Comparison of ENCODE assay signal across 8 cellular contexts in genomic region chr4:74632634-74633033, GRCh38.
DNase-seq lines count a peak whose midpoint lies in the region; ATAC-seq and TF ChIP-seq lines count a peak whose summit lies in the region.

No MANE protein-coding gene starts in this region.

- in situ Hi-C loops in Caki2 (cut with HindIII; ENCODE audit: low pct_unique_long_range_greater_than_20kb, low sequenced_read_pairs): no loop called here

- H3K27ac Mint-ChIP-seq in mesothelial cell of epicardium: no peak overlapping the region

- H3K36me3 Mint-ChIP-seq in mesothelial cell of epicardium: no peaks in the 10 kb centered on the region

- no peak for ATAC-seq in HG03108 (IDR thresholded peaks at IDR 0.05; ENCODE audit: unreplicated experiment)
- ATAC-seq in HG03095 (IDR thresholded peaks at IDR 0.05; ENCODE audit: unreplicated experiment): no peak

- peak; percentile 89 for DNase-seq in Caki2 (ENCODE audit: low read depth)
- DNase-seq in NOMO-1 treated with DMSO at 0.1 percent for 48 hours (lab: John Stamatoyannopoulos, UW; ENCODE audit: unreplicated experiment): peak; percentile 71
- DNase-seq in astrocyte of the hippocampus (ENCODE audit: low read depth, low spot score): peak; percentile 93
- peak; percentile 98 for DNase-seq in skeletal muscle cell (ENCODE audit: low read depth)
- no peak for DNase-seq in mesothelial cell of epicardium (ENCODE audit: low spot score in 2 of 2, unreplicated experiment in 2 of 2)
- no peak for DNase-seq in NCI-H1048 (lab: John Stamatoyannopoulos, UW)

- no peak for TF ChIP-seq CTCF in mesothelial cell of epicardium (IDR thresholded peaks at IDR 0.05; ENCODE audit: unreplicated experiment)

- H3K4me3 Mint-ChIP-seq in mesothelial cell of epicardium: no peak overlapping the region

- no peaks in the 10 kb centered on the region for H3K9me3 Mint-ChIP-seq in mesothelial cell of epicardium

- no peak overlapping the region for H3K4me3 ChIP-seq in skeletal muscle cell (ENCODE audit: low read depth, low read length)

- peaks cover 39% of the 10 kb centered on the region for H3K27me3 Mint-ChIP-seq in mesothelial cell of epicardium (ENCODE audit: low read depth)

- H3K4me1 Mint-ChIP-seq in mesothelial cell of epicardium: peaks cover 4% of the 10 kb centered on the region

Comparison
In these comparisons a context has a peak if more than half of its experiments do, and no peak if none do; other contexts are left out.
1. DNase-seq: peak in Caki2 (single experiment), NOMO-1 treated with DMSO at 0.1 percent for 48 hours (single experiment), astrocyte of the hippocampus (single experiment) and skeletal muscle cell (single experiment); none in mesothelial cell of epicardium (0 of 2) and NCI-H1048 (single experiment).